ENCODE assay signal across 16 cellular contexts in the genomic region with DNA sequence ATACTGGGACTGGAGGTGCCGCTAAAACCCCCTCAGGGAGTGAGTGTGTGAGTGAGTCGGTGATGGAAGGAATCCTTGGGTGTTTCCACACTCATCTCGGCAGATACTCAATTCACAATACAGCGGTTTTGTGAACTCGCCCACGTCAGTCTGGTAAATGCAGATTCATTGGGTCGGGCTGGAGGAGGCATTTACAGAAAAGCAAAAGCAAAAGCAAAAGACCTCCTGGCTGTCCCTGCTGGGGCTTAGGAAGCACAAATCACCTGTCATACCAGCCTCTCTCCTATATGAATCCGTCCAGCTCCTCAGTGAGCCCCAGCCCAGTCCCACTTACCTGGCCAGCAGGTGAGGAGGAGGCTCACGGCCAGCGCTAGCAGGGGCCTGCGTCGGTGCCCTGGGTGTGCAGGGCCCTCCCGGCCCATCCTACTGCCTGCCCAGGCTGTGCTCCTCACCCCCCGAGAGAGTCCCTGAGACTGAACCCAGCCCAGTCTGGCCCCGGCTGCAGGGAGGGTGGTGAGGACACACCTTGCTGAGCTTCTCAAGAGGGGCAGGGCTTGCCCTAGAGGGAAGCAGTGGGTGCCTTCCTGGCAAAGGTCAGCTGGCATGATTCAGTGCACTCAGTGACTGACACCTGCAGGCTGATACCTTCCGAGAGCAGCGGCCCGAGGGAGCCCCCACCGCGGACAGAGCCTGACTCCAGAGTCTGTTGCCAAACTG. TPM values are rescaled to one million over a fixed set of nuclear protein-coding genes. Genes with fewer than 3 reads are reported as not detected.
DNase-seq lines count a peak whose midpoint lies in the region; ATAC-seq and TF ChIP-seq lines count a peak whose summit lies in the region.
"Had no signal": no experiment of that assay in that cellular context is flagged by ENCODE, and none has a peak within 500 bp of the region (broad histone marks: within the 10 kb centered on the region; RNA-seq: fewer than 3 reads in every experiment).

TSS of gene MUC16 (minus strand) at position 475 of the 717 bp plus-strand sequence.

- no peak within 1 kb of the TSS for H4K8ac ChIP-seq in mesenchymal stem cell (ENCODE audit: low read length)

- H3K36me3 ChIP-seq in NT2/D1 (ENCODE audit: insufficient read depth, insufficient read length, low read length) = no peaks in the 10 kb centered on the region
- no peaks in the 10 kb centered on the region for H3K36me3 ChIP-seq in mesenchymal stem cell (ENCODE audit: control insufficient read depth in 1 of 2, insufficient read depth in 2 of 2, low read depth in 1 of 2, low read length in 2 of 2)

- H3K27ac ChIP-seq in right cardiac atrium (ENCODE audit: low read length) (no peak within 1 kb of the TSS), mesenchymal stem cell (ENCODE audit: low read length, poor library complexity, severe bottlenecking) (no peak within 1 kb of the TSS)

- DNase-seq in left cardiac atrium (no peak), right cardiac atrium (no peak), NT2/D1 (ENCODE audit: low read depth, low spot score) (no peak), type B pancreatic cell (ENCODE audit: extremely low spot score, unreplicated experiment) (no peak), mesenchymal stem cell (no peak), NCI-H82 treated with DMSO at 0.1 percent for 48 hours (lab: John Stamatoyannopoulos, UW; ENCODE audit: unreplicated experiment) (no peak)
- DNase-seq: amniotic stem cell, Karpas-422, left ventricle myocardium superior, NCI-H2171, SIG-M5, T-helper 17 cell had no signal

- H2AFZ ChIP-seq in mesenchymal stem cell (ENCODE audit: low read depth, low read length) = no peak within 1 kb of the TSS

- H3K18ac ChIP-seq in mesenchymal stem cell (ENCODE audit: low read depth in 1 of 2, low read length in 2 of 2) = no peak within 1 kb of the TSS

- H3K4me3 ChIP-seq in right cardiac atrium (ENCODE audit: low read length) (no peak within 1 kb of the TSS), NT2/D1 (ENCODE audit: insufficient read length, low read depth) (no peak within 1 kb of the TSS), mesenchymal stem cell (ENCODE audit: insufficient read depth in 1 of 2, low read depth in 1 of 2, low read length in 2 of 2) (no peak within 1 kb of the TSS)

- peak within 1 kb of the TSS; percentile 90 for H3K4me3 Mint-ChIP-seq in type B pancreatic cell
- H3K4me3 Mint-ChIP-seq: T-helper 17 cell had no signal

- WGBS in right cardiac atrium = 67% methylated on average over 20 of the region's 20 CpGs
- WGBS in mesenchymal stem cell = 85% methylated on average over 20 of the region's 20 CpGs

- H3K27ac Mint-ChIP-seq in type B pancreatic cell = peak within 1 kb of the TSS; percentile 94
- H3K27ac Mint-ChIP-seq: T-helper 17 cell had no signal

- intact Hi-C loops in left cardiac atrium (cut with DNase I) (no loop called here), right cardiac atrium (cut with DNase I) (no loop called here)

- H3K9ac ChIP-seq in NT2/D1 (ENCODE audit: insufficient read length, low read depth) (peak within 1 kb of the TSS; percentile 9), mesenchymal stem cell (ENCODE audit: low read length) (no peak within 1 kb of the TSS)

- no peak within 1 kb of the TSS for H2BK5ac ChIP-seq in mesenchymal stem cell (ENCODE audit: low read depth, low read length, poor library complexity, severe bottlenecking)

- TF ChIP-seq CTCF in type B pancreatic cell (conservative IDR thresholded peaks at IDR 0.05) = no peak

- H3K36me3 Mint-ChIP-seq in type B pancreatic cell = no peaks in the 10 kb centered on the region

- H3K4me2 ChIP-seq in mesenchymal stem cell (ENCODE audit: low read length, poor library complexity, severe bottlenecking) = no peak within 1 kb of the TSS

- no peaks in the 10 kb centered on the region for H3K27me3 Mint-ChIP-seq in type B pancreatic cell

- no peak within 1 kb of the TSS for H3K23ac ChIP-seq in mesenchymal stem cell (ENCODE audit: low read length in 2 of 2)

- H3K9me3 Mint-ChIP-seq in type B pancreatic cell = no peaks in the 10 kb centered on the region

- no peaks in the 10 kb centered on the region for H3K4me1 ChIP-seq in right cardiac atrium (ENCODE audit: control insufficient read depth, insufficient read depth, low read length)
- H3K4me1 ChIP-seq in NT2/D1 (ENCODE audit: insufficient read depth, insufficient read length) = peaks cover 19% of the 10 kb centered on the region
- H3K4me1 ChIP-seq in mesenchymal stem cell (ENCODE audit: control insufficient read depth, insufficient read depth, low read depth, low read length) = no peaks in the 10 kb centered on the region

- peaks cover 4% of the 10 kb centered on the region for H3K4me1 Mint-ChIP-seq in type B pancreatic cell (ENCODE audit: unreplicated experiment)
- H3K4me1 Mint-ChIP-seq: T-helper 17 cell had no signal

- H3K79me1 ChIP-seq in mesenchymal stem cell (replicated peaks; ENCODE audit: low read length, poor library complexity, severe bottlenecking) = no peaks in the 10 kb centered on the region

- ATAC-seq in left cardiac atrium = peak; percentile 41 to 73
- ATAC-seq in right cardiac atrium = no peak
- peak; percentile 71 for ATAC-seq in esophagus mucosa
- no peak for ATAC-seq in HG03460 (IDR thresholded peaks at IDR 0.05; ENCODE audit: unreplicated experiment)
- ATAC-seq: left ventricle myocardium superior, T-helper 17 cell had no signal

- no peak within 1 kb of the TSS for H3K14ac ChIP-seq in mesenchymal stem cell (ENCODE audit: low read length in 2 of 2)

- H4K91ac ChIP-seq in mesenchymal stem cell (ENCODE audit: low read length) = no peak within 1 kb of the TSS

- no peak within 1 kb of the TSS for H2AK5ac ChIP-seq in mesenchymal stem cell (ENCODE audit: low read length, severe bottlenecking)

- H3K9me3 ChIP-seq in right cardiac atrium (ENCODE audit: control insufficient read depth, low read length) = no peaks in the 10 kb centered on the region
- no peaks in the 10 kb centered on the region for H3K9me3 ChIP-seq in NT2/D1 (ENCODE audit: insufficient read depth, low read length)
- H3K9me3 ChIP-seq in mesenchymal stem cell (ENCODE audit: control insufficient read depth, low read length) = no peaks in the 10 kb centered on the region

- H2BK12ac ChIP-seq in mesenchymal stem cell (ENCODE audit: low read length in 2 of 2) = no peak within 1 kb of the TSS

- H3K4ac ChIP-seq in mesenchymal stem cell (ENCODE audit: low read depth in 1 of 2, low read length in 2 of 2) = no peak within 1 kb of the TSS

- no peak within 1 kb of the TSS for H2BK120ac ChIP-seq in mesenchymal stem cell (ENCODE audit: low read depth, low read length)

- no peak within 1 kb of the TSS for H2BK15ac ChIP-seq in mesenchymal stem cell (ENCODE audit: low read depth, poor library complexity, severe bottlenecking)

- H3K27me3 ChIP-seq in right cardiac atrium (ENCODE audit: control insufficient read depth, insufficient read depth) (no peaks in the 10 kb centered on the region), NT2/D1 (ENCODE audit: insufficient read depth, insufficient read length) (no peaks in the 10 kb centered on the region), mesenchymal stem cell (ENCODE audit: control insufficient read depth in 1 of 2, insufficient read depth in 1 of 2, low read length in 2 of 2) (no peaks in the 10 kb centered on the region)

RNA-seq across cellular contexts. Expression of gene MUC16, which starts in this region (rescaled TPM):
- total RNA-seq in left cardiac atrium = 1 to 10 TPM; 1.3 to 1.7 TPM
- total RNA-seq in right cardiac atrium = under 1 TPM in 3 of 4 donors, not detected in 1; 0.24 to 0.37 (median 0.25) TPM
- not detected for polyA plus RNA-seq in right cardiac atrium
- total RNA-seq in esophagus mucosa = 0.56 TPM
- 119 and 342 TPM in 2 replicates for total RNA-seq in type B pancreatic cell (ENCODE audit: low replicate concordance)
- not detected for polyA plus RNA-seq in mesenchymal stem cell (2013, experiment 1 of 2)
- not detected for polyA plus RNA-seq in mesenchymal stem cell (2013, experiment 2 of 2)
- total RNA-seq: myocyte, skeletal muscle tissue had no signal

Comparison
In these comparisons a context has a peak if more than half of its experiments do, and no peak if none do; other contexts are left out.
1. RNA of gene MUC16 (total RNA-seq): 119 to 342 TPM in type B pancreatic cell; 1.3 to 1.7 TPM in left cardiac atrium, 0.56 TPM in esophagus mucosa (single experiment) and 0.24 to 0.37 TPM in right cardiac atrium; every median in the first group is over 10 times any median in the second.
2. ATAC-seq: peak in left cardiac atrium (2 of 2); none in right cardiac atrium (0 of 2) and HG03460 (single experiment).
3. Peak in ATAC-seq in esophagus mucosa; RNA of the gene not detected or under 1 TPM.